ENCODE assay signal across 8 cellular contexts in genomic region chr21:44874497-44875331, GRCh38. TPM values are rescaled to one million over a fixed set of nuclear protein-coding genes. Genes with fewer than 3 reads are reported as not detected.
DNase-seq lines count a peak whose midpoint lies in the region; ATAC-seq and TF ChIP-seq lines count a peak whose summit lies in the region.

No MANE protein-coding gene starts in this region.

- intact Hi-C loops in thyroid gland (cut with DNase I) = loop anchor here (5.0 kb wide), 1 partner anchor 72 kb away; the partner anchor contains the start of gene UBE2G2

- H3K4me3 Mint-ChIP-seq in endothelial cell (ENCODE audit: unreplicated experiment) (peak overlapping the region; percentile 93), mesothelial cell of epicardium (peak overlapping the region; percentile 78)

- H3K9me3 ChIP-seq in thyroid gland = no peaks in the 10 kb centered on the region

- 3 to 17% methylated on average over 18 to 41 of the region's 49 CpGs for WGBS in thyroid gland, 2 donors

- no peak for TF ChIP-seq CTCF in endothelial cell (IDR thresholded peaks at IDR 0.05; ENCODE audit: unreplicated experiment)
- TF ChIP-seq CTCF in mesothelial cell of epicardium (IDR thresholded peaks at IDR 0.05; ENCODE audit: unreplicated experiment) = no peak
- no peak for TF ChIP-seq CTCF in thyroid gland (IDR thresholded peaks at IDR 0.05)

- H3K27ac Mint-ChIP-seq in endothelial cell (ENCODE audit: unreplicated experiment) (no peak overlapping the region), mesothelial cell of epicardium (peak overlapping the region; percentile 90)

- H3K36me3 Mint-ChIP-seq in endothelial cell (ENCODE audit: low read depth, unreplicated experiment) (peaks cover 3% of the 10 kb centered on the region), mesothelial cell of epicardium (no peaks in the 10 kb centered on the region)

- H3K4me1 Mint-ChIP-seq in endothelial cell (ENCODE audit: unreplicated experiment) = peaks cover 30% of the 10 kb centered on the region
- peaks cover 40% of the 10 kb centered on the region for H3K4me1 Mint-ChIP-seq in mesothelial cell of epicardium

- no peaks in the 10 kb centered on the region for H3K36me3 ChIP-seq in thyroid gland

- peaks cover 9% of the 10 kb centered on the region for H3K27me3 Mint-ChIP-seq in endothelial cell (ENCODE audit: unreplicated experiment)
- H3K27me3 Mint-ChIP-seq in mesothelial cell of epicardium (ENCODE audit: low read depth) = peaks cover 1% of the 10 kb centered on the region

- no peaks in the 10 kb centered on the region for H3K27me3 ChIP-seq in thyroid gland

- peak overlapping the region; percentile 95 to 97 (median 96) for H3K27ac ChIP-seq in thyroid gland

- peak overlapping the region in 2 of 3 donors; percentile 37 to 45 for H3K4me3 ChIP-seq in thyroid gland (replicated peaks in 1 of 3)

- TF ChIP-seq POLR2A in thyroid gland (IDR thresholded peaks at IDR 0.05) = no peak

- DNase-seq in GDM1 (lab: John Stamatoyannopoulos, UW) = peak; percentile 56
- peak; percentile 74 for DNase-seq in UCSD-AML1 (lab: John Stamatoyannopoulos, UW; ENCODE audit: unreplicated experiment)
- peak; percentile 32 for DNase-seq in endothelial cell (ENCODE audit: low spot score)
- peak in 1 of 2 experiments; percentile 50 for DNase-seq in mesothelial cell of epicardium (ENCODE audit: low spot score in 2 of 2, unreplicated experiment in 2 of 2)
- peak; percentile 92 to 94 for DNase-seq in thyroid gland

- H3K9me3 Mint-ChIP-seq in endothelial cell (ENCODE audit: unreplicated experiment) = no peaks in the 10 kb centered on the region
- H3K9me3 Mint-ChIP-seq in mesothelial cell of epicardium = no peaks in the 10 kb centered on the region

- peak; percentile 1 for ATAC-seq in HG03175 (IDR thresholded peaks at IDR 0.05; ENCODE audit: unreplicated experiment)
- ATAC-seq in GM19455 (IDR thresholded peaks at IDR 0.05; ENCODE audit: unreplicated experiment) = no peak
- no peak for ATAC-seq in HG03439 (IDR thresholded peaks at IDR 0.05; ENCODE audit: unreplicated experiment)

- H3K4me1 ChIP-seq in thyroid gland = peaks cover 40 to 45% of the 10 kb centered on the region in 2 donors

RNA-seq across cellular contexts. Expression of gene PTTG1IP, which starts 1.2 kb away (rescaled TPM):
- total RNA-seq in endothelial cell (ENCODE audit: unreplicated experiment) (223 TPM), mesothelial cell of epicardium (200 to 205 TPM (median 204 TPM) in 3 replicates), thyroid gland (100 to 1,000 TPM; 256 to 374 (median 309) TPM)

RNA-seq across cellular contexts. Expression of gene ITGB2, which starts 46.0 kb away (rescaled TPM):
- 21.3 TPM for total RNA-seq in endothelial cell (ENCODE audit: unreplicated experiment)
- 0.61 to 1.4 TPM (median 0.74 TPM) in 3 replicates for total RNA-seq in mesothelial cell of epicardium
- 10 to 100 TPM; 18.4 to 79.4 (median 27.5) TPM for total RNA-seq in thyroid gland

RNA-seq across cellular contexts. Expression of gene SUMO3, which starts 56.9 kb away (rescaled TPM):
- total RNA-seq in endothelial cell (ENCODE audit: unreplicated experiment) = 69.0 TPM
- 82.2 to 84.5 TPM (median 83.9 TPM) in 3 replicates for total RNA-seq in mesothelial cell of epicardium
- 100 to 1,000 TPM in 1 of 4 donors, 10 to 100 TPM in 3; 65.7 to 127 (median 87.8) TPM for total RNA-seq in thyroid gland
